In the genomic region with DNA sequence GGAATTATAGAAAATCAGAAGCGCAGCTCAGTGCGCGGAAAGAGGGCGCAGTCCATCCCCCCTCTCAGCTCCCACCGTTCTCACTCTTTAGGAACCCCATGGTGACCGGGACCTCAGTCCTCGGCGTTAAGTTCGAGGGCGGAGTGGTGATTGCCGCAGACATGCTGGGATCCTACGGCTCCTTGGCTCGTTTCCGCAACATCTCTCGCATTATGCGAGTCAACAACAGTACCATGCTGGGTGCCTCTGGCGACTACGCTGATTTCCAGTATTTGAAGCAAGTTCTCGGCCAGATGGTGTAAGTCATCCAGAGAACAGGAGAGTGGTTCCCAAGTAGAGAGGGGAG, we compare ENCODE assay signal across 8 cellular contexts. TPM values are rescaled to one million over a fixed set of nuclear protein-coding genes. Genes with fewer than 3 reads are reported as not detected.
DNase-seq lines count a peak whose midpoint lies in the region; ATAC-seq and TF ChIP-seq lines count a peak whose summit lies in the region.

No MANE protein-coding gene starts in this region.

- no peaks in the 10 kb centered on the region for H3K27me3 Mint-ChIP-seq in activated T-helper 17 cell treated with anti-CD3 and anti-CD28 coated beads, Interleukin-2, amount 50 U/mL, for 72 hours
- no peaks in the 10 kb centered on the region for H3K27me3 Mint-ChIP-seq in progenitor cell of endocrine pancreas

- DNase-seq in EL (peak; percentile 36), Right ventricle myocardium superior (no peak), progenitor cell of endocrine pancreas (ENCODE audit: low spot score, unreplicated experiment) (no peak), middle frontal gyrus (ENCODE audit: extremely low spot score, low spot score) (no peak), C1 segment of cervical spinal cord (lab: John Stamatoyannopoulos, UW) (no peak), NK-92 (lab: John Stamatoyannopoulos, UW; ENCODE audit: unreplicated experiment) (no peak)

- no peaks in the 10 kb centered on the region for H3K9me3 Mint-ChIP-seq in activated T-helper 17 cell treated with anti-CD3 and anti-CD28 coated beads, Interleukin-2, amount 50 U/mL, for 72 hours
- H3K9me3 Mint-ChIP-seq in progenitor cell of endocrine pancreas (ENCODE audit: low read depth) = no peaks in the 10 kb centered on the region

- H3K27ac Mint-ChIP-seq in activated T-helper 17 cell treated with anti-CD3 and anti-CD28 coated beads, Interleukin-2, amount 50 U/mL, for 72 hours = peak overlapping the region; percentile 99
- H3K27ac Mint-ChIP-seq in progenitor cell of endocrine pancreas = peak overlapping the region; percentile 99

- ATAC-seq in HG03442 (IDR thresholded peaks at IDR 0.05; ENCODE audit: unreplicated experiment) (peak; percentile 7), Right ventricle myocardium superior (ENCODE audit: poor library complexity) (peak; percentile 26)
- ATAC-seq in activated T-helper 17 cell treated with anti-CD3 and anti-CD28 coated beads, Interleukin-2, amount 50 U/mL, for 72 hours (replicated peaks) = peak; percentile 22

- intact Hi-C loops in Right ventricle myocardium superior (cut with DNase I) = loop anchor here (5.0 kb wide), 1 partner anchor 98 kb away; no protein-coding TSS in a partner anchor

- TF ChIP-seq CTCF in progenitor cell of endocrine pancreas (IDR thresholded peaks at IDR 0.05; ENCODE audit: unreplicated experiment) = no peak

- H3K4me1 Mint-ChIP-seq in activated T-helper 17 cell treated with anti-CD3 and anti-CD28 coated beads, Interleukin-2, amount 50 U/mL, for 72 hours = peaks cover 26% of the 10 kb centered on the region
- peaks cover 13% of the 10 kb centered on the region for H3K4me1 Mint-ChIP-seq in progenitor cell of endocrine pancreas (ENCODE audit: low read depth)

- peak overlapping the region; percentile 93 for H3K4me3 Mint-ChIP-seq in activated T-helper 17 cell treated with anti-CD3 and anti-CD28 coated beads, Interleukin-2, amount 50 U/mL, for 72 hours
- peak overlapping the region; percentile 85 for H3K4me3 Mint-ChIP-seq in progenitor cell of endocrine pancreas (ENCODE audit: low read depth)

- peaks cover 60% of the 10 kb centered on the region for H3K36me3 Mint-ChIP-seq in activated T-helper 17 cell treated with anti-CD3 and anti-CD28 coated beads, Interleukin-2, amount 50 U/mL, for 72 hours (ENCODE audit: low read depth)
- peaks cover 8% of the 10 kb centered on the region for H3K36me3 Mint-ChIP-seq in progenitor cell of endocrine pancreas (ENCODE audit: insufficient read depth)

RNA-seq across cellular contexts. Expression of a gene that starts 0.5 kb away (rescaled TPM):
- total RNA-seq in activated T-helper 17 cell treated with anti-CD3 and anti-CD28 coated beads, Interleukin-2, amount 50 U/mL, for 72 hours = 100 to 1,000 TPM; 329 to 417 TPM
- total RNA-seq in Right ventricle myocardium superior (177 TPM), progenitor cell of endocrine pancreas (227 and 235 TPM in 2 replicates)

RNA-seq across cellular contexts. Expression of a gene that starts 27.4 kb away (rescaled TPM):
- total RNA-seq in activated T-helper 17 cell treated with anti-CD3 and anti-CD28 coated beads, Interleukin-2, amount 50 U/mL, for 72 hours = not detected
- total RNA-seq in Right ventricle myocardium superior (119 TPM), progenitor cell of endocrine pancreas (56.2 and 57.0 TPM in 2 replicates)

RNA-seq across cellular contexts. Expression of a gene that starts 52.8 kb away (rescaled TPM):
- 10 to 100 TPM; 48.0 to 86.0 TPM for total RNA-seq in activated T-helper 17 cell treated with anti-CD3 and anti-CD28 coated beads, Interleukin-2, amount 50 U/mL, for 72 hours
- total RNA-seq in Right ventricle myocardium superior (16.3 TPM), progenitor cell of endocrine pancreas (96.0 and 97.5 TPM in 2 replicates)

RNA-seq across cellular contexts. Expression of a gene that starts 59.4 kb away (rescaled TPM):
- 10 to 100 TPM; 87.5 to 93.4 TPM for total RNA-seq in activated T-helper 17 cell treated with anti-CD3 and anti-CD28 coated beads, Interleukin-2, amount 50 U/mL, for 72 hours
- 42.0 TPM for total RNA-seq in Right ventricle myocardium superior
- total RNA-seq in progenitor cell of endocrine pancreas = 188 and 189 TPM in 2 replicates

Comparison
In these comparisons a context has a peak if more than half of its experiments do, and no peak if none do; other contexts are left out.
1. RNA of a gene that starts 27.4 kb away (total RNA-seq): 119 TPM in Right ventricle myocardium superior (single experiment) and 56.2 to 57.0 TPM in progenitor cell of endocrine pancreas; not detected in activated T-helper 17 cell treated with anti-CD3 and anti-CD28 coated beads, Interleukin-2, amount 50 U/mL, for 72 hours; every median in the first group is over 10 times any median in the second.
2. Peak in every context shown above with its lines, with median percentiles within 50 percentile points of each other: ATAC-seq.